2 cellular contexts compared by ENCODE assay signal in the genomic region with DNA sequence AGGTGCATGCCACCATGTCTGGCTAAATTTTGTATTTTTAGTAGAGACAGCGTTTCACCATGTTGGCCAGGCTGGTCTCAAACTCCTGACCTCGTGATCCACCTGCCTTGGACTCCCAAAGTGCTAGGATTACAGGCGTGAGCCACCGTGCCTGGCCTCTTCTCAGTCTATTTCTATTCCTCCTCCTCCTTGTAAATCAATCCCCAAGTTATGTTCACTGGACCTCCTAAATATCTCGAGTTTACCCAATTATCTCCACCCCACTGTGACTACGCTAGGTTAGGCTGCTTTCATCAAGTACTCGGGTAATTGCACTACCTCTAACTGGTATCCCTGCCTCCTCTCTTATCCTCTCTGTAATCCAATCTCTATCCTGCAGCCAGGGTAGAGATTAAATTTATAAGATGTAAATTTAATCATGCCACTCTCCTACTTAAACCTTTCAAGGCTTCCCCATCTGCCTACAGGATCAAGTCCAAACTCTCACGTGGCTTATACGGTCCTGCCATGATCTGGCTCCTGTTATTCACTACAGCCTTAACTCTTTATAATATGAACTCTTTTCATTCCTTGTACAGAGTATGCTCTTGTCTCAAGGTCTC.
TF ChIP-seq lines count a peak whose summit lies in the region.

No MANE protein-coding gene starts in this region.

TF ChIP-seq in SK-N-SH, 30 proteins besides CTCF, POLR2A, EP300 and RAD21 (continued from another document):
- TF ChIP-seq JUND (IDR thresholded peaks at IDR 0.05) (no peak), TCF12 (IDR thresholded peaks at IDR 0.05) (no peak), FOXJ3 (CRISPR knock-in tag; IDR thresholded peaks at IDR 0.05) (no peak), USF2 (IDR thresholded peaks at IDR 0.05; ENCODE audit: borderline replicate concordance, low read depth, low read length) (no peak), USF1 (IDR thresholded peaks at IDR 0.05; ENCODE audit: borderline replicate concordance, low read depth) (no peak), PBX3 (IDR thresholded peaks at IDR 0.05) (no peak), TEAD4 (IDR thresholded peaks at IDR 0.05; ENCODE audit: borderline replicate concordance, insufficient read depth) (no peak), GATA2 (CRISPR knock-in tag; IDR thresholded peaks at IDR 0.05) (no peak), SIN3A (IDR thresholded peaks at IDR 0.05; ENCODE audit: borderline replicate concordance, low read depth, low read length) (no peak), YY1 (IDR thresholded peaks at IDR 0.05; ENCODE audit: low read depth) (no peak), NFIC (IDR thresholded peaks at IDR 0.05; ENCODE audit: borderline replicate concordance) (no peak), TAF1 (IDR thresholded peaks at IDR 0.05; ENCODE audit: borderline replicate concordance, low read depth, low read length) (no peak), SMC3 (IDR thresholded peaks at IDR 0.05; ENCODE audit: low read depth, low read length) (no peak), POLR2AphosphoS5 (IDR thresholded peaks at IDR 0.05; ENCODE audit: low read depth, low read length) (no peak), MXI1 (IDR thresholded peaks at IDR 0.05; ENCODE audit: low read depth, low read length) (no peak)
TF ChIP-seq in SK-N-SH: peak in this region for 0.

TF ChIP-seq in SK-N-SH treated with all-trans-retinoic acid at 6 μM for 48 hours, 23 proteins besides CTCF, POLR2A, EP300 and RAD21 (continued from another document):
- TF ChIP-seq TSHZ2 (CRISPR knock-in tag; IDR thresholded peaks at IDR 0.05) = no peak
- no peak for TF ChIP-seq TCF4 (CRISPR knock-in tag; IDR thresholded peaks at IDR 0.05; ENCODE audit: borderline replicate concordance)
- TF ChIP-seq ZC3H10 (CRISPR knock-in tag; IDR thresholded peaks at IDR 0.05) = no peak
- no peak for TF ChIP-seq ZNF8 (CRISPR knock-in tag; IDR thresholded peaks at IDR 0.05)
- no peak for TF ChIP-seq SNAI2 (CRISPR knock-in tag; IDR thresholded peaks at IDR 0.05)
- no peak for TF ChIP-seq CSDC2 (CRISPR knock-in tag; IDR thresholded peaks at IDR 0.05)
- no peak for TF ChIP-seq PPARA (CRISPR knock-in tag; IDR thresholded peaks at IDR 0.05; ENCODE audit: borderline replicate concordance)
- no peak for TF ChIP-seq ZFP30 (CRISPR knock-in tag; IDR thresholded peaks at IDR 0.05)
- TF ChIP-seq OSR1 (CRISPR knock-in tag; IDR thresholded peaks at IDR 0.05) = no peak
- TF ChIP-seq, protein P1, sequence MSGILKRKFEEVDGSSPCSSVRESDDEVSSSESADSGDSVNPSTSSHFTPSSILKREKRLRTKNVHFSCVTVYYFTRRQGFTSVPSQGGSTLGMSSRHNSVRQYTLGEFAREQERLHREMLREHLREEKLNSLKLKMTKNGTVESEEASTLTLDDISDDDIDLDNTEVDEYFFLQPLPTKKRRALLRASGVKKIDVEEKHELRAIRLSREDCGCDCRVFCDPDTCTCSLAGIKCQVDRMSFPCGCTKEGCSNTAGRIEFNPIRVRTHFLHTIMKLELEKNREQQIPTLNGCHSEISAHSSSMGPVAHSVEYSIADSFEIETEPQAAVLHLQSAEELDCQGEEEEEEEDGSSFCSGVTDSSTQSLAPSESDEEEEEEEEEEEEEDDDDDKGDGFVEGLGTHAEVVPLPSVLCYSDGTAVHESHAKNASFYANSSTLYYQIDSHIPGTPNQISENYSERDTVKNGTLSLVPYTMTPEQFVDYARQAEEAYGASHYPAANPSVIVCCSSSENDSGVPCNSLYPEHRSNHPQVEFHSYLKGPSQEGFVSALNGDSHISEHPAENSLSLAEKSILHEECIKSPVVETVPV (CRISPR knock-in tag; IDR thresholded peaks at IDR 0.05) = no peak
- TF ChIP-seq ESRRG (CRISPR knock-in tag; IDR thresholded peaks at IDR 0.05) = no peak
- no peak for TF ChIP-seq ZNF70 (CRISPR knock-in tag; IDR thresholded peaks at IDR 0.05)
- no peak for TF ChIP-seq ARNTL (CRISPR knock-in tag; IDR thresholded peaks at IDR 0.05; ENCODE audit: borderline replicate concordance, low read depth)
- TF ChIP-seq ISL1 (CRISPR knock-in tag; IDR thresholded peaks at IDR 0.05) = no peak
- TF ChIP-seq BACH2 (CRISPR knock-in tag; IDR thresholded peaks at IDR 0.05; ENCODE audit: borderline replicate concordance) = no peak
- no peak for TF ChIP-seq RARB (CRISPR knock-in tag; IDR thresholded peaks at IDR 0.05)
- TF ChIP-seq TOX (CRISPR knock-in tag; IDR thresholded peaks at IDR 0.05; ENCODE audit: borderline replicate concordance) = no peak
- TF ChIP-seq, protein P2, sequence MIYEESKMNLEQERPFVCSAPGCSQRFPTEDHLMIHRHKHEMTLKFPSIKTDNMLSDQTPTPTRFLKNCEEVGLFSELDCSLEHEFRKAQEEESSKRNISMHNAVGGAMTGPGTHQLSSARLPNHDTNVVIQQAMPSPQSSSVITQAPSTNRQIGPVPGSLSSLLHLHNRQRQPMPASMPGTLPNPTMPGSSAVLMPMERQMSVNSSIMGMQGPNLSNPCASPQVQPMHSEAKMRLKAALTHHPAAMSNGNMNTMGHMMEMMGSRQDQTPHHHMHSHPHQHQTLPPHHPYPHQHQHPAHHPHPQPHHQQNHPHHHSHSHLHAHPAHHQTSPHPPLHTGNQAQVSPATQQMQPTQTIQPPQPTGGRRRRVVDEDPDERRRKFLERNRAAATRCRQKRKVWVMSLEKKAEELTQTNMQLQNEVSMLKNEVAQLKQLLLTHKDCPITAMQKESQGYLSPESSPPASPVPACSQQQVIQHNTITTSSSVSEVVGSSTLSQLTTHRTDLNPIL (CRISPR knock-in tag; IDR thresholded peaks at IDR 0.05; ENCODE audit: low read depth) = no peak
